23 cellular contexts compared by ENCODE assay signal in genomic region chr1:231954751-231955150, GRCh38.
DNase-seq lines count a peak whose midpoint lies in the region; ATAC-seq, FAIRE-seq and TF ChIP-seq lines count a peak whose summit lies in the region.
"Had no signal": no experiment of that assay in that cellular context is flagged by ENCODE, and none has a peak within 500 bp of the region (broad histone marks: within the 10 kb centered on the region; RNA-seq: fewer than 3 reads in every experiment).

No MANE protein-coding gene starts in this region.

- H3K4me3 ChIP-seq in fibroblast of the aortic adventitia (ENCODE audit: low read depth, low read length) = no peak overlapping the region
- no peak overlapping the region for H3K4me3 ChIP-seq in trophoblast cell (ENCODE audit: low read depth, low read length)
- H3K4me3 ChIP-seq: A549; BLaER1 treated with 17β-estradiol and CSF1 and Interleukin-3, amounts not matched to agents 10 nM and 100 nM had no signal

- H3K14ac ChIP-seq in trophoblast cell (ENCODE audit: low read length) = no peak overlapping the region

- H3K27ac ChIP-seq in trophoblast cell (ENCODE audit: low read depth, low read length) = no peak overlapping the region
- H3K27ac ChIP-seq: 22Rv1; A549; BLaER1 treated with 17β-estradiol and CSF1 and Interleukin-3, amounts not matched to agents 10 nM and 100 nM; C4-2B had no signal

- peak; percentile 25 for FAIRE-seq in D721Med (lab: Jason Lieb, UNC)
- FAIRE-seq: A549, GM12891, GM19239 had no signal

- no peak for TF ChIP-seq CTCF in D721Med (IDR thresholded peaks at IDR 0.05; ENCODE audit: insufficient read depth, missing control alignments)
- no peak for TF ChIP-seq CTCF in fibroblast of the aortic adventitia (IDR thresholded peaks at IDR 0.05; ENCODE audit: insufficient read depth, low read length)

- H3K18ac ChIP-seq in trophoblast cell (ENCODE audit: low read length) = no peak overlapping the region

- ATAC-seq in HG03469 (IDR thresholded peaks at IDR 0.05; ENCODE audit: unreplicated experiment) = no peak
- ATAC-seq in HG03571 (IDR thresholded peaks at IDR 0.05; ENCODE audit: unreplicated experiment) = no peak
- ATAC-seq: A549; CD8-positive, alpha-beta T cell had no signal

- H2AFZ ChIP-seq in trophoblast cell (ENCODE audit: insufficient read depth, low read length, poor library complexity) = no peak overlapping the region

- WGBS in trophoblast cell (ENCODE audit: extremely low coverage, insufficient coverage, insufficient read length) = no CpG with 5 or more reads among the region's 3 CpGs

- no peaks in the 10 kb centered on the region for H3K36me3 ChIP-seq in trophoblast cell (ENCODE audit: control insufficient read depth in 1 of 2, insufficient read depth in 2 of 2, low read length in 2 of 2)

- no peak overlapping the region for H2BK12ac ChIP-seq in trophoblast cell (ENCODE audit: low read length)

- no peaks in the 10 kb centered on the region for H3K9me3 ChIP-seq in trophoblast cell (ENCODE audit: insufficient read depth, low read depth, low read length)
- H3K9me3 ChIP-seq: A549; BLaER1 treated with 17β-estradiol and CSF1 and Interleukin-3, amounts not matched to agents 10 nM and 100 nM; Caco-2 had no signal

- no peak overlapping the region for H3K9ac ChIP-seq in trophoblast cell (ENCODE audit: low read length)
- H3K9ac ChIP-seq: BLaER1 treated with 17β-estradiol and CSF1 and Interleukin-3, amounts not matched to agents 10 nM and 100 nM had no signal

- H2AK5ac ChIP-seq in trophoblast cell (ENCODE audit: low read length) = no peak overlapping the region

- DNase-seq in D721Med (ENCODE audit: insufficient read length, low spot score) (no peak), fibroblast of the aortic adventitia (ENCODE audit: low read depth) (peak; percentile 11), trophoblast cell (peak; percentile 64 to 84)
- DNase-seq: AML-193; Caco-2; Calu3; CD4-positive, alpha-beta T cell; CD8-positive, alpha-beta T cell; DMS 273 treated with DMSO at 0.1 percent for 48 hours; DMS153; DMS53; DMS79; DND-41; EL; GDM1 had no signal

- no peaks in the 10 kb centered on the region for H3K4me1 ChIP-seq in trophoblast cell (ENCODE audit: control insufficient read depth in 1 of 2, insufficient read depth in 2 of 2, low read length in 2 of 2)
- H3K4me1 ChIP-seq: A549; BLaER1 treated with 17β-estradiol and CSF1 and Interleukin-3, amounts not matched to agents 10 nM and 100 nM; Caco-2 had no signal

- H3K79me1 ChIP-seq in trophoblast cell (ENCODE audit: low read length) = no peaks in the 10 kb centered on the region

- no peak overlapping the region for H4K12ac ChIP-seq in trophoblast cell (ENCODE audit: low read depth, low read length)

- no peaks in the 10 kb centered on the region for H3K27me3 ChIP-seq in trophoblast cell (ENCODE audit: insufficient read depth, low read length)
- H3K27me3 ChIP-seq: BLaER1 treated with 17β-estradiol and CSF1 and Interleukin-3, amounts not matched to agents 10 nM and 100 nM had no signal

- no peak overlapping the region for H2BK120ac ChIP-seq in trophoblast cell (ENCODE audit: insufficient read depth, low read length, poor library complexity)

- H2BK5ac ChIP-seq in trophoblast cell (ENCODE audit: low read depth, low read length, poor library complexity) = no peak overlapping the region

- H3K23ac ChIP-seq in trophoblast cell (ENCODE audit: low read length) = no peak overlapping the region

- H4K8ac ChIP-seq in trophoblast cell (ENCODE audit: low read depth, low read length) = no peak overlapping the region

- no peak overlapping the region for H3K4ac ChIP-seq in trophoblast cell (ENCODE audit: low read depth, low read length)

- no peak overlapping the region for H4K91ac ChIP-seq in trophoblast cell (ENCODE audit: low read depth, low read length)

- H3K4me2 ChIP-seq in trophoblast cell (ENCODE audit: low read length) = no peak overlapping the region
- H3K4me2 ChIP-seq: A549; BLaER1 treated with 17β-estradiol and CSF1 and Interleukin-3, amounts not matched to agents 10 nM and 100 nM had no signal

- no peaks in the 10 kb centered on the region for H3K79me2 ChIP-seq in trophoblast cell (ENCODE audit: control insufficient read depth, insufficient read depth, low read length, poor library complexity)
